In the genomic region with DNA sequence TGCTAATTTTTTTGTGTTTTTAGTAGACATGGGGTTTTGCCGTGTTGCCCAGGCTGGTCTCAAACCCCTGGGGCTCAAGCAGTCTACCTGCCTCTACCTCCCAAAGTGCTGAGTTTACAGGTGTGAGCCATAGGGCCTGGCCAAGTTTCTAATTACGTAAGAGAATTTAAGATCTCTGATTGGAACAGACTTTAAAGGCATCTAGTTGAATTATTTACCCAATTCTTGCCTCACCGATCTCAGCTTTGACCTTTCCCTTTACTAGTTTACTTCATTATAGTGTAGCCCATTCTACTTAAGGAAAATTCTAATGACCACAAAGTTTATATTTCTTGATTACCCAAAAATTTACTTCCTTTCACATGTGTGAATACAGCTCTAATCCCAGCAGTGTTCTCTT, we compare ENCODE assay signal across 21 cellular contexts.
"Had no signal": no experiment of that assay in that cellular context is flagged by ENCODE, and none has a peak within 500 bp of the region (broad histone marks: within the 10 kb centered on the region; RNA-seq: fewer than 3 reads in every experiment).

No MANE protein-coding gene starts in this region.

- H3K4me1 Mint-ChIP-seq: activated CD4-positive, alpha-beta T cell treated with anti-CD3 and anti-CD28 coated beads for 36 hours; activated naive CD8-positive, alpha-beta T cell treated with anti-CD3 and anti-CD28 coated beads, Interleukin-2, amount 50 U/mL, for 24 hours; central memory CD8-positive, alpha-beta T cell; naive thymus-derived CD8-positive, alpha-beta T cell; stimulated activated naive CD8-positive, alpha-beta T cell treated with anti-CD3 and anti-CD28 coated beads, Interleukin-15, amount 100 ng/mL, for 72 hours had no signal

- H3K36me3 ChIP-seq: lower lobe of right lung, sigmoid colon, thyroid gland, vagina had no signal

- H3K27me3 ChIP-seq: sigmoid colon, thyroid gland, vagina had no signal

- ATAC-seq: activated CD4-positive, alpha-beta T cell treated with anti-CD3 and anti-CD28 coated beads for 36 hours; activated CD8-positive, alpha-beta T cell treated with anti-CD3 and anti-CD28 coated beads, Interleukin-2, amount 10 ng/mL, durations not matched to agents 7 days and 5 days; activated naive CD8-positive, alpha-beta T cell treated with anti-CD3 and anti-CD28 coated beads, Interleukin-2, amount 50 U/mL, for 24 hours; effector memory CD8-positive, alpha-beta T cell; naive thymus-derived CD8-positive, alpha-beta T cell; stimulated activated naive CD8-positive, alpha-beta T cell treated with anti-CD3 and anti-CD28 coated beads, Interleukin-15, amount 100 ng/mL, for 72 hours had no signal

- H3K27ac Mint-ChIP-seq: activated CD4-positive, alpha-beta T cell treated with anti-CD3 and anti-CD28 coated beads for 36 hours; activated CD8-positive, alpha-beta T cell treated with anti-CD3 and anti-CD28 coated beads, Interleukin-2, amount 10 ng/mL, durations not matched to agents 7 days and 5 days; activated naive CD8-positive, alpha-beta T cell treated with anti-CD3 and anti-CD28 coated beads, Interleukin-2, amount 50 U/mL, for 24 hours; dendritic cell treated with granulocyte-macrophage colony-stimulating factor and Interleukin-4, amounts not matched to agents 40 ng/mL and 50 ng/mL, for 4 days; effector memory CD8-positive, alpha-beta T cell; naive thymus-derived CD8-positive, alpha-beta T cell; stimulated activated naive CD8-positive, alpha-beta T cell treated with anti-CD3 and anti-CD28 coated beads, Interleukin-15, amount 100 ng/mL, for 72 hours had no signal

- H3K4me3 Mint-ChIP-seq: activated CD4-positive, alpha-beta T cell treated with anti-CD3 and anti-CD28 coated beads for 36 hours; activated CD8-positive, alpha-beta T cell treated with anti-CD3 and anti-CD28 coated beads, Interleukin-2, amount 10 ng/mL, durations not matched to agents 7 days and 5 days; activated naive CD8-positive, alpha-beta T cell treated with anti-CD3 and anti-CD28 coated beads, Interleukin-2, amount 50 U/mL, for 24 hours; central memory CD8-positive, alpha-beta T cell; dendritic cell treated with granulocyte-macrophage colony-stimulating factor and Interleukin-4, amounts not matched to agents 40 ng/mL and 50 ng/mL, for 4 days; effector memory CD8-positive, alpha-beta T cell; naive thymus-derived CD8-positive, alpha-beta T cell; stimulated activated naive CD8-positive, alpha-beta T cell treated with anti-CD3 and anti-CD28 coated beads, Interleukin-15, amount 100 ng/mL, for 72 hours had no signal

- DNase-seq: activated CD4-positive, alpha-beta T cell treated with anti-CD3 and anti-CD28 coated beads for 36 hours; activated CD8-positive, alpha-beta memory T cell treated with anti-CD3 and anti-CD28 coated beads, Interleukin-2, amount 50 U/mL, for 48 hours; activated CD8-positive, alpha-beta T cell treated with anti-CD3 and anti-CD28 coated beads, Interleukin-2, amount 10 ng/mL, durations not matched to agents 7 days and 5 days; activated naive CD4-positive, alpha-beta T cell; activated naive CD8-positive, alpha-beta T cell treated with anti-CD3 and anti-CD28 coated beads, Interleukin-2, amount 50 U/mL, for 24 hours; effector memory CD8-positive, alpha-beta T cell; erythroblast; lower lobe of right lung; mucosa of descending colon; naive thymus-derived CD8-positive, alpha-beta T cell; nucleus accumbens; sigmoid colon; stimulated activated CD4-positive, alpha-beta T cell treated with anti-CD3 and anti-CD28 coated beads, Interleukin-12 subunit alpha, Interleukin-12 subunit beta, amount 100 ng/mL, for 4 hours; stimulated activated CD4-positive, alpha-beta T cell treated with anti-CD3 and anti-CD28 coated beads, Interleukin-4, amount 100 ng/mL, for 1 hour; stimulated activated CD8-positive, alpha-beta memory T cell treated with anti-CD3 and anti-CD28 coated beads, Interleukin-4, amount 100 ng/mL, for 48 hours; stimulated activated naive CD8-positive, alpha-beta T cell treated with anti-CD3 and anti-CD28 coated beads, Interleukin-15, amount 100 ng/mL, for 72 hours; SW 1271; thyroid gland had no signal

- H3K36me3 Mint-ChIP-seq: naive thymus-derived CD8-positive, alpha-beta T cell had no signal

- H3K27ac ChIP-seq: lower lobe of right lung, sigmoid colon, thyroid gland, vagina had no signal

- H3K9me3 ChIP-seq: lower lobe of right lung, mucosa of descending colon, sigmoid colon, thyroid gland, vagina had no signal

- H3K4me3 ChIP-seq: lower lobe of right lung, mucosa of descending colon, sigmoid colon, thyroid gland, vagina had no signal

- H3K9me3 Mint-ChIP-seq: activated naive CD8-positive, alpha-beta T cell treated with anti-CD3 and anti-CD28 coated beads, Interleukin-2, amount 50 U/mL, for 24 hours; central memory CD8-positive, alpha-beta T cell; effector memory CD8-positive, alpha-beta T cell had no signal
